In the genomic region with DNA sequence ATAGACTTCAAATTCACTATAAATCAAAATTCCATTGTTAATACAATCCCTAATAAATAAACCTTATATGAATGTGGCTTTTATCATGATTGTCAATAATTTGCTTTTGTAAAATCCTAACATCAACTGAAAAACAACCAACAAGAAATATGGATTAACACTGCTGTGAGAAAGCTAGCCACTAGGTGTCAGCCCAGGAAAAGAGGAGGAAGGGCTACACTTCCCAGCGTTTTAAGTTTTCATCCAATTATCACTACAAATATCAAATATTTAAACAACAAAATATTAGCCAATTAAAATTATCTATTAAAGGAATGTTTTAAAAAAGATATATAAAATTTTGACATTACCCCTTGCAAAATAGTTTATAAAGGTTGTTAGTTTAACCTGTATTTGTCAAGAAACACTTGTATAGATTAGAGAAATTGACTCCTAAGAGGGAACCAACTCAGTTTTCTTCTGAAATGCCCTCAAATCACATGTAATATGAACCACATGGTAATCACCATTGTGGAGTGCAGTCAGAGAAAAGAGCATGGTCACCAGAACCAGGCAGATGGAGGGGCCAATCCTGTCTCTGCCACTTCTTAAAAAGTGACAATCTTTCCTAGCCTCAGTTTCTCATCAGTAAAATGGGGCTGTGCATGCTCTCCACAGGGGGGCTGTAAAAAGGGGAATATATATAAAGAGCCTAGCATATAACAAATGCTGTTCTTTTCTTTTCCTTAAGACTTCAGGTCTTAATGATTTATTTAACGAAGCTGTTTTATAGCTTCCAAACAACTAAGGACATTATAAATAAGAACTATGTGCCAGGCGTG, we compare ENCODE assay signal across 9 cellular contexts.
A peak's percentile ranks its signal among the peaks of the same experiment; 100 is the strongest.
DNase-seq lines count a peak whose midpoint lies in the region; ATAC-seq, FAIRE-seq and TF ChIP-seq lines count a peak whose summit lies in the region.
"Had no signal": no experiment of that assay in that cellular context is flagged by ENCODE, and none has a peak within 500 bp of the region (broad histone marks: within the 10 kb centered on the region; RNA-seq: fewer than 3 reads in every experiment).

No MANE protein-coding gene starts in this region.

- CTCF ChIA-PET in HepG2 (lab: Yijun Ruan, JAX; ENCODE audit: low intra/inter-chr PET ratio, low total read pairs) = interaction anchor here (1.4 kb wide), 1 partner anchor 497 kb away, joined by 6 read pairs; no protein-coding TSS in a partner anchor

- TF ChIP-seq RAD21 in HepG2 (CRISPR knock-in tag; IDR thresholded peaks at IDR 0.05) = peak; percentile 36; the same call in 1 of the 2 replicates

- H3K4me1 Mint-ChIP-seq in T-helper 2 cell treated with Interferon-gamma antibody and Interleukin-4, amounts not matched to agents 5 μg/mL and 100 μg/mL, for 36 hours (ENCODE audit: low read depth) = no peaks in the 10 kb centered on the region

- no peak overlapping the region for H3K4me3 Mint-ChIP-seq in T-helper 2 cell treated with Interferon-gamma antibody and Interleukin-4, amounts not matched to agents 5 μg/mL and 100 μg/mL, for 36 hours

- H3K4me3 ChIP-seq in GM12875 (ENCODE audit: low read depth, low read length) (no peak overlapping the region), bronchial epithelial cell (ENCODE audit: low read depth, low read length) (no peak overlapping the region), HepG2 (replicated peaks in 1 of 3; ENCODE audit: insufficient read depth in 1 of 3, low read depth in 2 of 3, low read length in 3 of 3) (no peak overlapping the region)

- BruUV-seq in HepG2 (replicated peaks; lab: Mats Ljungman, UMichigan) = no TSS peak

- in situ Hi-C loops in HepG2 (cut with HindIII; ENCODE audit: extremely low pct_ligation_motif_present, low pct_unique_long_range_greater_than_20kb) = loop anchor here (5.0 kb wide), 1 partner anchor 493 kb away; no protein-coding TSS in a partner anchor

- no peaks in the 10 kb centered on the region; the same call in 1 of the 2 replicates for H4K20me1 ChIP-seq in HepG2 (ENCODE audit: insufficient read depth, low read length)

- H3K27me3 Mint-ChIP-seq in T-helper 2 cell treated with Interferon-gamma antibody and Interleukin-4, amounts not matched to agents 5 μg/mL and 100 μg/mL, for 36 hours (ENCODE audit: low read depth) = peaks cover 10% of the 10 kb centered on the region

- H3K9me3 Mint-ChIP-seq in T-helper 2 cell treated with Interferon-gamma antibody and Interleukin-4, amounts not matched to agents 5 μg/mL and 100 μg/mL, for 36 hours = no peaks in the 10 kb centered on the region

- H3K27ac ChIP-seq in HepG2 (ENCODE audit: extremely low read length, insufficient read depth, low read length) = no peak overlapping the region

- H3K27me3 ChIP-seq in bronchial epithelial cell (ENCODE audit: control insufficient read depth, insufficient read depth, low read length) = no peaks in the 10 kb centered on the region
- no peaks in the 10 kb centered on the region for H3K27me3 ChIP-seq in HepG2 (ENCODE audit: control insufficient read depth in 1 of 2, insufficient read depth in 2 of 2, low read length in 2 of 2)

- no peak overlapping the region for H3K4me2 ChIP-seq in HepG2 (ENCODE audit: low read depth, low read length)

- no peak overlapping the region for H3K9ac ChIP-seq in HepG2 (ENCODE audit: insufficient read depth, low read depth, low read length)

- intact Hi-C loops in HepG2 (cut with micrococcal nuclease; ENCODE audit: unreplicated experiment) = no loop called here

- TF ChIP-seq EP300 in HepG2 (IDR thresholded peaks at IDR 0.05; ENCODE audit: low read depth in 2 of 2, low read length in 2 of 2) (no peak), HepG2 (CRISPR knock-in tag; IDR thresholded peaks at IDR 0.05; ENCODE audit: borderline replicate concordance) (no peak)

- H3K4me1 ChIP-seq in HepG2 (ENCODE audit: insufficient read depth, low read length) = peaks cover 17% of the 10 kb centered on the region

- 71% methylated on average over 3 of the region's 3 CpGs for WGBS in HepG2 (ENCODE audit: low lambda C conversion rate)

- H3K79me2 ChIP-seq in HepG2 (ENCODE audit: insufficient read depth, low read length) = no peaks in the 10 kb centered on the region

- POLR2A ChIA-PET in HepG2 (lab: Yijun Ruan, JAX) = no interaction called here

- no peaks in the 10 kb centered on the region for H3K36me3 Mint-ChIP-seq in T-helper 2 cell treated with Interferon-gamma antibody and Interleukin-4, amounts not matched to agents 5 μg/mL and 100 μg/mL, for 36 hours (ENCODE audit: low read depth)

- no peaks in the 10 kb centered on the region for H3K36me3 ChIP-seq in bronchial epithelial cell (ENCODE audit: control insufficient read depth, insufficient read depth, low read length)
- H3K36me3 ChIP-seq in HepG2 (replicated peaks in 1 of 2; ENCODE audit: control insufficient read depth in 1 of 2, insufficient read depth in 2 of 2, low read length in 2 of 2) = peaks cover 0 to 9% of the 10 kb centered on the region in 2 experiments; a peak in 1 of 5 replicates

- DNase-seq in Ammon's horn (ENCODE audit: low spot score) (peak; percentile 62), NCI-H524 treated with DMSO at 0.1 percent for 48 hours (lab: John Stamatoyannopoulos, UW) (peak; percentile 11), bronchial epithelial cell (ENCODE audit: low read depth) (peak; percentile 32), HepG2 (ENCODE audit: low spot score) (peak; percentile 14), SIG-M5 (lab: John Stamatoyannopoulos, UW) (no peak)
- DNase-seq in T-helper 2 cell treated with Interferon-gamma antibody and Interleukin-4, amounts not matched to agents 5 μg/mL and 100 μg/mL, for 36 hours (ENCODE audit: low spot score) = no peak
- DNase-seq: left cardiac atrium had no signal

- H3K27ac Mint-ChIP-seq in T-helper 2 cell treated with Interferon-gamma antibody and Interleukin-4, amounts not matched to agents 5 μg/mL and 100 μg/mL, for 36 hours = no peak overlapping the region

- H2AFZ ChIP-seq in HepG2 (ENCODE audit: low read length) = no peak overlapping the region

- ATAC-seq in HepG2 = peak; percentile 54; the same call in 2 of the 3 replicates
- ATAC-seq in GM18870 (IDR thresholded peaks at IDR 0.05; ENCODE audit: unreplicated experiment) = no peak

- no peaks in the 10 kb centered on the region for H3K9me3 ChIP-seq in HepG2 (ENCODE audit: low read length)

- FAIRE-seq in bronchial epithelial cell (lab: Jason Lieb, UNC) = no peak
- no peak for FAIRE-seq in HepG2 (lab: Jason Lieb, UNC)

- TF ChIP-seq POLR2A in HepG2 (IDR thresholded peaks at IDR 0.05; ENCODE audit: insufficient read depth in 1 of 2, low read depth in 2 of 2, low read length in 2 of 2) = no peak

- peak; percentile 67; the same call in 1 of the 2 replicates for TF ChIP-seq CTCF in GM12875 (IDR thresholded peaks at IDR 0.05; ENCODE audit: borderline replicate concordance, insufficient read depth, low read depth, low read length)
- TF ChIP-seq CTCF in bronchial epithelial cell (IDR thresholded peaks at IDR 0.05; ENCODE audit: insufficient read depth, low read length, severe bottlenecking) = peak; percentile 54
- peak; percentile 65 for TF ChIP-seq CTCF in HepG2 (CRISPR knock-in tag; IDR thresholded peaks at IDR 0.05)

TF ChIP-seq in HepG2, 621 proteins besides CTCF, POLR2A, EP300 and RAD21:
- TF ChIP-seq ZNF704 (CRISPR knock-in tag; IDR thresholded peaks at IDR 0.05; ENCODE audit: borderline replicate concordance) (no peak), STAG1 (CRISPR knock-in tag; IDR thresholded peaks at IDR 0.05) (peak; percentile 93), ZC3H13 (CRISPR knock-in tag; IDR thresholded peaks at IDR 0.05) (no peak), ZNF33B (CRISPR knock-in tag; IDR thresholded peaks at IDR 0.05) (no peak), HIC2 (CRISPR knock-in tag; IDR thresholded peaks at IDR 0.05; ENCODE audit: low read depth) (no peak), GFI1 (CRISPR knock-in tag; IDR thresholded peaks at IDR 0.05; ENCODE audit: borderline replicate concordance) (no peak), ZNF251 (CRISPR knock-in tag; IDR thresholded peaks at IDR 0.05) (no peak), LCORL (IDR thresholded peaks at IDR 0.05) (no peak), LCORL (CRISPR knock-in tag; IDR thresholded peaks at IDR 0.05) (no peak), EED (CRISPR knock-in tag; IDR thresholded peaks at IDR 0.05) (no peak), ZNF883 (CRISPR knock-in tag; IDR thresholded peaks at IDR 0.05; ENCODE audit: not compliant biosample characterization) (no peak), JDP2 (CRISPR knock-in tag; IDR thresholded peaks at IDR 0.05; ENCODE audit: borderline replicate concordance) (no peak), SMC3 (IDR thresholded peaks at IDR 0.05; ENCODE audit: low read length) (peak; percentile 71), ZNF816 (CRISPR knock-in tag; IDR thresholded peaks at IDR 0.05; ENCODE audit: borderline replicate concordance) (no peak), ZSCAN29 (CRISPR knock-in tag; conservative IDR thresholded peaks at IDR 0.05) (no peak), ZNF629 (CRISPR knock-in tag; conservative IDR thresholded peaks at IDR 0.05) (peak; percentile 75)

Comparison
In these comparisons a context has a peak if more than half of its experiments do, and no peak if none do; other contexts are left out.
1. DNase-seq: peak in Ammon's horn (single experiment), NCI-H524 treated with DMSO at 0.1 percent for 48 hours (single experiment), bronchial epithelial cell (single experiment) and HepG2 (single experiment); none in T-helper 2 cell treated with Interferon-gamma antibody and Interleukin-4, amounts not matched to agents 5 μg/mL and 100 μg/mL, for 36 hours (single experiment) and SIG-M5 (single experiment).
2. Peak in every context shown above with its lines, with median percentiles within 50 percentile points of each other: CTCF ChIP-seq.